ENCODE assay signal across 10 cellular contexts in genomic region chr10:15898046-15898445, GRCh38. TPM values are rescaled to one million over a fixed set of nuclear protein-coding genes. Genes with fewer than 3 reads are reported as not detected.
DNase-seq lines count a peak whose midpoint lies in the region; ATAC-seq and TF ChIP-seq lines count a peak whose summit lies in the region.
"Had no signal": no experiment of that assay in that cellular context is flagged by ENCODE, and none has a peak within 500 bp of the region (broad histone marks: within the 10 kb centered on the region; RNA-seq: fewer than 3 reads in every experiment).

No MANE protein-coding gene starts in this region.

- TF ChIP-seq EP300 in SK-N-SH (IDR thresholded peaks at IDR 0.05; ENCODE audit: borderline replicate concordance in 1 of 2, low read depth in 1 of 2, low read length in 1 of 2) = no peak

- no peak overlapping the region for H3K4me2 ChIP-seq in SK-N-SH

- no peaks in the 10 kb centered on the region for H3K79me2 ChIP-seq in SK-N-SH (ENCODE audit: insufficient read depth)

- no peaks in the 10 kb centered on the region for H3K9me2 ChIP-seq in SK-N-SH

- H3F3A ChIP-seq in SK-N-SH (replicated peaks; ENCODE audit: insufficient read depth) = peaks cover 9% of the 10 kb centered on the region

- peaks cover 7 to 8% (median 7%) of the 10 kb centered on the region in 3 donors for H3K27me3 Mint-ChIP-seq in CD14-positive monocyte (ENCODE audit: low read depth in 3 of 3)
- H3K27me3 Mint-ChIP-seq in activated CD4-positive, alpha-beta T cell treated with anti-CD3 and anti-CD28 coated beads, Interleukin-2, amount 10 ng/mL, durations not matched to agents 7 days and 5 days = peaks cover 18% of the 10 kb centered on the region

- no peaks in the 10 kb centered on the region for H3K4me1 ChIP-seq in SK-N-SH (ENCODE audit: control insufficient read depth in 1 of 2, insufficient read depth in 2 of 2, low read depth in 1 of 2, low read length in 1 of 2)

- H3K27me3 ChIP-seq in SK-N-SH (ENCODE audit: insufficient read depth) (no peaks in the 10 kb centered on the region), kidney epithelial cell (ENCODE audit: control insufficient read depth, insufficient read depth, low read length) (no peaks in the 10 kb centered on the region)

- no peaks in the 10 kb centered on the region for H3K9me3 ChIP-seq in SK-N-SH

- H3K4me1 Mint-ChIP-seq in CD14-positive monocyte = no peaks in the 10 kb centered on the region
- no peaks in the 10 kb centered on the region for H3K4me1 Mint-ChIP-seq in activated CD4-positive, alpha-beta T cell treated with anti-CD3 and anti-CD28 coated beads, Interleukin-2, amount 10 ng/mL, durations not matched to agents 7 days and 5 days

- CTCF ChIA-PET in SK-N-SH (lab: Yijun Ruan, JAX) = interaction anchor here (0.9 to 1.0 kb wide), 2 partner anchors 880 to 929 kb away, joined by 3 to 5 read pairs; no protein-coding TSS in a partner anchor
- CTCF ChIA-PET in activated CD4-positive, alpha-beta T cell treated with anti-CD3 and anti-CD28 coated beads, Interleukin-2, amount 10 ng/mL, durations not matched to agents 7 days and 5 days (lab: Charles Lee) = no interaction called here

- DNase-seq in CD14-positive monocyte (ENCODE audit: low spot score) (no peak), H4 (ENCODE audit: low spot score) (peak; percentile 13), SK-N-SH (peak; percentile 12), kidney epithelial cell (ENCODE audit: low read depth) (no peak), NCI-H2107 treated with DMSO at 0.1 percent for 48 hours (lab: John Stamatoyannopoulos, UW; ENCODE audit: unreplicated experiment) (no peak), NCI-H2029 (lab: John Stamatoyannopoulos, UW) (no peak)
- no peak for DNase-seq in activated CD4-positive, alpha-beta T cell treated with anti-CD3 and anti-CD28 coated beads, Interleukin-2, amount 10 ng/mL, durations not matched to agents 7 days and 5 days
- DNase-seq: stimulated activated CD4-positive, alpha-beta T cell treated with anti-CD3 and anti-CD28 coated beads, Interleukin-1b, Interleukin-23, amount 100 ng/mL, for 48 hours; T-helper 1 cell had no signal

- TF ChIP-seq RAD21 in SK-N-SH (IDR thresholded peaks at IDR 0.05; ENCODE audit: low read length) = no peak

- no peaks in the 10 kb centered on the region for H3K36me3 Mint-ChIP-seq in CD14-positive monocyte
- no peaks in the 10 kb centered on the region for H3K36me3 Mint-ChIP-seq in activated CD4-positive, alpha-beta T cell treated with anti-CD3 and anti-CD28 coated beads, Interleukin-2, amount 10 ng/mL, durations not matched to agents 7 days and 5 days (ENCODE audit: low read depth)

- no peak overlapping the region for H3K9ac ChIP-seq in SK-N-SH

- no peaks in the 10 kb centered on the region for H4K20me1 ChIP-seq in SK-N-SH (ENCODE audit: insufficient read depth)

- intact Hi-C loops in CD14-positive monocyte (cut with micrococcal nuclease) = no loop called here

- TF ChIP-seq CTCF in CD14-positive monocyte (IDR thresholded peaks at IDR 0.05) (peak; percentile 46), SK-N-SH (IDR thresholded peaks at IDR 0.05) (peak; percentile 52), kidney epithelial cell (IDR thresholded peaks at IDR 0.05; ENCODE audit: insufficient read depth, low read length, poor library complexity, severe bottlenecking) (peak; percentile 9)

- H3K36me3 ChIP-seq in SK-N-SH (replicated peaks in 1 of 2; ENCODE audit: control insufficient read depth in 1 of 2, insufficient read depth in 2 of 2, low read length in 1 of 2) = no peaks in the 10 kb centered on the region
- no peaks in the 10 kb centered on the region for H3K36me3 ChIP-seq in kidney epithelial cell (ENCODE audit: control insufficient read depth, insufficient read depth, low read length)

- H3K9me3 Mint-ChIP-seq in CD14-positive monocyte = no peaks in the 10 kb centered on the region
- no peaks in the 10 kb centered on the region for H3K9me3 Mint-ChIP-seq in activated CD4-positive, alpha-beta T cell treated with anti-CD3 and anti-CD28 coated beads, Interleukin-2, amount 10 ng/mL, durations not matched to agents 7 days and 5 days

- POLR2A ChIA-PET in SK-N-SH (lab: Yijun Ruan, JAX) = no interaction called here
- POLR2A ChIA-PET in activated CD4-positive, alpha-beta T cell treated with anti-CD3 and anti-CD28 coated beads, Interleukin-2, amount 10 ng/mL, durations not matched to agents 7 days and 5 days (lab: Charles Lee) = no interaction called here

- H3K4me3 Mint-ChIP-seq in CD14-positive monocyte = no peak overlapping the region
- H3K4me3 Mint-ChIP-seq in activated CD4-positive, alpha-beta T cell treated with anti-CD3 and anti-CD28 coated beads, Interleukin-2, amount 10 ng/mL, durations not matched to agents 7 days and 5 days = no peak overlapping the region

- H2AFZ ChIP-seq in SK-N-SH (ENCODE audit: low read depth) = no peak overlapping the region

- H3K27ac Mint-ChIP-seq in CD14-positive monocyte = no peak overlapping the region
- no peak overlapping the region for H3K27ac Mint-ChIP-seq in activated CD4-positive, alpha-beta T cell treated with anti-CD3 and anti-CD28 coated beads, Interleukin-2, amount 10 ng/mL, durations not matched to agents 7 days and 5 days

- no peak for ATAC-seq in HG03571 (IDR thresholded peaks at IDR 0.05; ENCODE audit: unreplicated experiment)

- WGBS in SK-N-SH (ENCODE audit: low lambda C conversion rate) = 13% methylated on average over 4 of the region's 4 CpGs

- H3K4me3 ChIP-seq in SK-N-SH (ENCODE audit: low read depth in 2 of 2, low read length in 1 of 2) (no peak overlapping the region), kidney epithelial cell (ENCODE audit: low read depth, low read length) (no peak overlapping the region)

- H3K27ac ChIP-seq in SK-N-SH (ENCODE audit: low read depth in 2 of 2, low read length in 1 of 2) = no peak overlapping the region

TF ChIP-seq in SK-N-SH, 30 proteins besides CTCF, POLR2A, EP300 and RAD21 (continues in another document):
- TF ChIP-seq TCF12 (IDR thresholded peaks at IDR 0.05) = no peak
- TF ChIP-seq CHD2 (IDR thresholded peaks at IDR 0.05; ENCODE audit: low read length, partially characterized antibody) = no peak
- no peak for TF ChIP-seq YY1 (IDR thresholded peaks at IDR 0.05; ENCODE audit: low read depth)
- TF ChIP-seq PBX3 (IDR thresholded peaks at IDR 0.05) = no peak
- TF ChIP-seq REST (IDR thresholded peaks at IDR 0.05; ENCODE audit: low read depth, low read length) = no peak
- TF ChIP-seq SIN3A (IDR thresholded peaks at IDR 0.05; ENCODE audit: borderline replicate concordance, low read depth, low read length) = no peak
- no peak for TF ChIP-seq GATA2 (CRISPR knock-in tag; IDR thresholded peaks at IDR 0.05)
- no peak for TF ChIP-seq RXRA (IDR thresholded peaks at IDR 0.05; ENCODE audit: borderline replicate concordance, low read depth)
- TF ChIP-seq USF1 (IDR thresholded peaks at IDR 0.05; ENCODE audit: borderline replicate concordance, low read depth) = no peak

RNA-seq across cellular contexts. Expression of gene MINDY3, which starts 37.7 kb away (rescaled TPM):
- polyA plus RNA-seq in CD14-positive monocyte = 1 to 10 TPM; 2.4 to 4.4 TPM
- 11.7 and 18.7 TPM in 2 replicates for total RNA-seq in H4 (2014; rRNA removed; shearing (Covaris generic))
- 9.5 and 12.8 TPM in 2 replicates for polyA plus RNA-seq in SK-N-SH (2012; rRNA removed)
- polyA plus RNA-seq in SK-N-SH (2012; cell fraction: cytosol; rRNA removed) = 11.2 and 13.9 TPM in 2 replicates
- 8.8 and 25.7 TPM in 2 replicates for polyA plus RNA-seq in SK-N-SH (2012; cell fraction: nucleus; rRNA removed)
- 19.4 and 22.2 TPM in 2 replicates for total RNA-seq in kidney epithelial cell
- 10 to 100 TPM; 22.3 to 26.0 TPM for total RNA-seq in activated CD4-positive, alpha-beta T cell treated with anti-CD3 and anti-CD28 coated beads, Interleukin-2, amount 10 ng/mL, durations not matched to agents 7 days and 5 days

Comparison
In these comparisons a context has a peak if more than half of its experiments do, and no peak if none do; other contexts are left out.
1. DNase-seq: peak in H4 (single experiment) and SK-N-SH (single experiment); none in CD14-positive monocyte (single experiment), kidney epithelial cell (single experiment), NCI-H2107 treated with DMSO at 0.1 percent for 48 hours (single experiment), activated CD4-positive, alpha-beta T cell treated with anti-CD3 and anti-CD28 coated beads, Interleukin-2, amount 10 ng/mL, durations not matched to agents 7 days and 5 days (single experiment) and NCI-H2029 (single experiment).
2. Peak in every context shown above with its lines, with median percentiles within 50 percentile points of each other: CTCF ChIP-seq.